ENCODE assay signal across 26 cellular contexts in the genomic region with DNA sequence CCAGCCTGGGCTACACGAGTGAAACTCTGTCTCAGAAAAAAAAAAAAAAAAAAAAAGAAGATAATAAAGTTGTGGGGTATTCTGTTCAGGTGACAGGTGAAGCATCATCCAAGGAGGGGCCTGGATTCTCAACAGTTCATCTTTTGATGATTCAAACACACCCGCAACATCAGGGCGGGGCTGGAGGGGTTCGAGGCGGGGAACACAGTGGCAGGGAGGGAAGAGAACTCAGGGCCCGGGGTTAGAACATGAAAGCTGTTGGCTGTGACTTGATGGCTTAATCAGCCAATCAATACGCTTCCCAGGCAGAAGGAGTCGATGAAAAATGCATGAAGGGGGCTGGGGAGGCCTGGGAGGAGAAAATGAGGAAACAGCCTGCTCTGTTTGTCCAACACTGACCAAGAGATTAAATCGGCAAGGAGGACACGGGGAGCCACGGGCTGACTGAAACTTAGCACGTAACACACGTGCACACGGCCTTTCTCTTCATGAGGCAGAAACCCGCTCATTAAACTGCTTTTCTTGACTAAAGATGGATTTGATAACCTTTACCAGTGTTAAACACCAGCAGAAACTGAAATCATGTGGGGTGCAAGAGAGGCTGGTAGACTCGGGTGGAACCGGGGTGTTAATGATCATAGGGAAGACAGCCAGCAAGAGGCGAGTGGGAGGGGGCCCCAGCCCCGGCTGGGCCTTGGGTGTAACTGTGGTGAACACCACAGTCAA.
DNase-seq lines count a peak whose midpoint lies in the region; ATAC-seq and TF ChIP-seq lines count a peak whose summit lies in the region.
"Had no signal": no experiment of that assay in that cellular context is flagged by ENCODE, and none has a peak within 500 bp of the region (broad histone marks: within the 10 kb centered on the region; RNA-seq: fewer than 3 reads in every experiment).

No MANE protein-coding gene starts in this region.

- H3K4me1 Mint-ChIP-seq in MCF 10A (ENCODE audit: insufficient read depth, unreplicated experiment) = no peaks in the 10 kb centered on the region
- H3K4me1 Mint-ChIP-seq in T-helper 1 cell treated with Interleukin-12 subunit alpha and Interleukin-12 subunit beta and Interleukin-4 antibody, amounts not matched to agents 30 μg/mL and 1 μg/mL, for 36 hours (ENCODE audit: low read depth) = peaks cover 7% of the 10 kb centered on the region
- H3K4me1 Mint-ChIP-seq in activated T-helper 17 cell treated with anti-CD3 and anti-CD28 coated beads, Interleukin-2, amount 50 U/mL, for 72 hours = peaks cover 4% of the 10 kb centered on the region
- H3K4me1 Mint-ChIP-seq: activated B cell treated with CpG ODN at 0.5 μM for 24 hours had no signal

- no peaks in the 10 kb centered on the region for H3K9me3 Mint-ChIP-seq in MCF 10A (ENCODE audit: unreplicated experiment)
- no peaks in the 10 kb centered on the region for H3K9me3 Mint-ChIP-seq in T-helper 1 cell treated with Interleukin-12 subunit alpha and Interleukin-12 subunit beta and Interleukin-4 antibody, amounts not matched to agents 30 μg/mL and 1 μg/mL, for 36 hours
- H3K9me3 Mint-ChIP-seq in activated T-helper 17 cell treated with anti-CD3 and anti-CD28 coated beads, Interleukin-2, amount 50 U/mL, for 72 hours = no peaks in the 10 kb centered on the region
- H3K9me3 Mint-ChIP-seq: activated B cell treated with CpG ODN at 0.5 μM for 24 hours; natural killer cell treated with Interleukin-12 subunit alpha and Interleukin-12 subunit beta and Interleukin-15 and Interleukin-18, amount 100 ng/mL, for 72 hours had no signal

- H3K27ac ChIP-seq in stomach (no peak overlapping the region), heart right ventricle (no peak overlapping the region)
- H3K27ac ChIP-seq: epithelial cell of prostate, tibial artery, vagina had no signal

- ATAC-seq in activated T-helper 17 cell treated with anti-CD3 and anti-CD28 coated beads, Interleukin-2, amount 50 U/mL, for 72 hours (replicated peaks) = peak; percentile 70
- no peak for ATAC-seq in omental fat pad (ENCODE audit: low FRiP score)
- no peak for ATAC-seq in heart right ventricle
- ATAC-seq: left colon; mucosa of descending colon; natural killer cell treated with Interleukin-12 subunit alpha and Interleukin-12 subunit beta and Interleukin-15 and Interleukin-18, amount 100 ng/mL, for 72 hours had no signal

- no peak overlapping the region for H3K27ac Mint-ChIP-seq in MCF 10A (ENCODE audit: low read depth, unreplicated experiment)
- H3K27ac Mint-ChIP-seq in T-helper 1 cell treated with Interleukin-12 subunit alpha and Interleukin-12 subunit beta and Interleukin-4 antibody, amounts not matched to agents 30 μg/mL and 1 μg/mL, for 36 hours = peak overlapping the region; percentile 24
- no peak overlapping the region for H3K27ac Mint-ChIP-seq in activated T-helper 17 cell treated with anti-CD3 and anti-CD28 coated beads, Interleukin-2, amount 50 U/mL, for 72 hours
- H3K27ac Mint-ChIP-seq: activated B cell treated with CpG ODN at 0.5 μM for 24 hours; activated naive CD8-positive, alpha-beta T cell; natural killer cell treated with Interleukin-12 subunit alpha and Interleukin-12 subunit beta and Interleukin-15 and Interleukin-18, amount 100 ng/mL, for 72 hours had no signal

- peak; percentile 70 to 71 for DNase-seq in T47D (ENCODE audit: low read depth in 1 of 2, low spot score in 1 of 2)
- DNase-seq in MCF 10A (ENCODE audit: unreplicated experiment) = no peak
- DNase-seq in stomach = peak; percentile 38
- no peak for DNase-seq in omental fat pad (ENCODE audit: low spot score)
- DNase-seq in heart right ventricle = no peak
- DNase-seq: activated B cell treated with CpG ODN at 0.5 μM for 24 hours; activated CD8-positive, alpha-beta memory T cell treated with anti-CD3 and anti-CD28 coated beads for 24 hours; effector memory CD4-positive, alpha-beta T cell; H7; KG1; left colon; MM.1S; mucosa of descending colon; NCI-H1105 treated with DMSO at 0.1 percent for 48 hours; NCI-H187 treated with DMSO at 0.1 percent for 48 hours; NCI-H2171; NCI-H82; SHP77 treated with DMSO at 0.1 percent for 48 hours; T-helper 9 cell; tibial artery had no signal

- TF ChIP-seq CTCF in MCF 10A (IDR thresholded peaks at IDR 0.05; ENCODE audit: unreplicated experiment) = no peak
- no peak for TF ChIP-seq CTCF in stomach (IDR thresholded peaks at IDR 0.05)
- no peak for TF ChIP-seq CTCF in omental fat pad (IDR thresholded peaks at IDR 0.05)
- TF ChIP-seq CTCF in heart right ventricle (IDR thresholded peaks at IDR 0.05) = no peak

- H3K4me1 ChIP-seq in stomach = no peaks in the 10 kb centered on the region
- H3K4me1 ChIP-seq in heart right ventricle = no peaks in the 10 kb centered on the region
- H3K4me1 ChIP-seq: tibial artery, vagina had no signal

- peaks cover 28% of the 10 kb centered on the region for H3K27me3 Mint-ChIP-seq in MCF 10A (ENCODE audit: insufficient read depth, unreplicated experiment)
- H3K27me3 Mint-ChIP-seq in T-helper 1 cell treated with Interleukin-12 subunit alpha and Interleukin-12 subunit beta and Interleukin-4 antibody, amounts not matched to agents 30 μg/mL and 1 μg/mL, for 36 hours (ENCODE audit: low read depth) = peaks cover 4% of the 10 kb centered on the region
- H3K27me3 Mint-ChIP-seq in activated T-helper 17 cell treated with anti-CD3 and anti-CD28 coated beads, Interleukin-2, amount 50 U/mL, for 72 hours = peaks cover 4% of the 10 kb centered on the region
- H3K27me3 Mint-ChIP-seq: activated naive CD8-positive, alpha-beta T cell; natural killer cell treated with Interleukin-12 subunit alpha and Interleukin-12 subunit beta and Interleukin-15 and Interleukin-18, amount 100 ng/mL, for 72 hours had no signal

- intact Hi-C loops in MCF 10A (cut with micrococcal nuclease) (no loop called here), stomach (cut with DNase I; ENCODE audit: low total_unique reads) (no loop called here), heart right ventricle (cut with DNase I) (no loop called here)

- H3K36me3 ChIP-seq in stomach = no peaks in the 10 kb centered on the region
- no peaks in the 10 kb centered on the region for H3K36me3 ChIP-seq in heart right ventricle
- H3K36me3 ChIP-seq: tibial artery, vagina had no signal

- H3K27me3 ChIP-seq in stomach (peaks cover 2 to 25% (median 3%) of the 10 kb centered on the region in 3 donors), heart right ventricle (peaks cover 0 to 11% (median 0%) of the 10 kb centered on the region in 7 donors)
- H3K27me3 ChIP-seq: vagina had no signal

- no peak for TF ChIP-seq POLR2A in stomach (IDR thresholded peaks at IDR 0.05)

- no TSS peak for BruUV-seq in MCF 10A (replicated peaks; lab: Mats Ljungman, UMichigan)

- H3K9me3 ChIP-seq in stomach (no peaks in the 10 kb centered on the region), heart right ventricle (no peaks in the 10 kb centered on the region)
- H3K9me3 ChIP-seq: mucosa of descending colon, tibial artery, vagina had no signal

- WGBS in stomach, 5 donors = 34 to 52% (median 40%) methylated on average over 19 of the region's 19 CpGs
- WGBS in heart right ventricle, 2 donors = 83 to 86% methylated on average over 19 of the region's 19 CpGs

- in situ Hi-C loops in T47D (cut with HindIII; ENCODE audit: low pct_unique_long_range_greater_than_20kb, low sequenced_read_pairs) = no loop called here

- POLR2A ChIA-PET in MCF 10A (lab: Yijun Ruan, JAX) = no interaction called here

- no peak overlapping the region for H3K4me3 Mint-ChIP-seq in MCF 10A (ENCODE audit: unreplicated experiment)
- no peak overlapping the region for H3K4me3 Mint-ChIP-seq in T-helper 1 cell treated with Interleukin-12 subunit alpha and Interleukin-12 subunit beta and Interleukin-4 antibody, amounts not matched to agents 30 μg/mL and 1 μg/mL, for 36 hours
- H3K4me3 Mint-ChIP-seq in activated T-helper 17 cell treated with anti-CD3 and anti-CD28 coated beads, Interleukin-2, amount 50 U/mL, for 72 hours = peak overlapping the region; percentile 8
- H3K4me3 Mint-ChIP-seq: activated B cell treated with CpG ODN at 0.5 μM for 24 hours; activated naive CD8-positive, alpha-beta T cell; natural killer cell treated with Interleukin-12 subunit alpha and Interleukin-12 subunit beta and Interleukin-15 and Interleukin-18, amount 100 ng/mL, for 72 hours had no signal

- H3K4me3 ChIP-seq in stomach = no peak overlapping the region
- no peak overlapping the region for H3K4me3 ChIP-seq in heart right ventricle
- H3K4me3 ChIP-seq: mucosa of descending colon, tibial artery, vagina had no signal

- no peak for TF ChIP-seq EP300 in stomach (IDR thresholded peaks at IDR 0.05)

- CTCF ChIA-PET in MCF 10A (lab: Yijun Ruan, JAX) = no interaction called here

- no peaks in the 10 kb centered on the region for H3K36me3 Mint-ChIP-seq in MCF 10A (ENCODE audit: insufficient read depth, unreplicated experiment)
- no peaks in the 10 kb centered on the region for H3K36me3 Mint-ChIP-seq in T-helper 1 cell treated with Interleukin-12 subunit alpha and Interleukin-12 subunit beta and Interleukin-4 antibody, amounts not matched to agents 30 μg/mL and 1 μg/mL, for 36 hours (ENCODE audit: low read depth)
- H3K36me3 Mint-ChIP-seq in activated T-helper 17 cell treated with anti-CD3 and anti-CD28 coated beads, Interleukin-2, amount 50 U/mL, for 72 hours (ENCODE audit: low read depth) = no peaks in the 10 kb centered on the region
- H3K36me3 Mint-ChIP-seq: activated naive CD8-positive, alpha-beta T cell; natural killer cell treated with Interleukin-12 subunit alpha and Interleukin-12 subunit beta and Interleukin-15 and Interleukin-18, amount 100 ng/mL, for 72 hours had no signal

Comparison
In these comparisons a context has a peak if more than half of its experiments do, and no peak if none do; other contexts are left out.
1. DNase-seq: peak in T47D (2 of 2) and stomach (single experiment); none in MCF 10A (single experiment), omental fat pad (single experiment) and heart right ventricle (0 of 2).